In the genomic region with DNA sequence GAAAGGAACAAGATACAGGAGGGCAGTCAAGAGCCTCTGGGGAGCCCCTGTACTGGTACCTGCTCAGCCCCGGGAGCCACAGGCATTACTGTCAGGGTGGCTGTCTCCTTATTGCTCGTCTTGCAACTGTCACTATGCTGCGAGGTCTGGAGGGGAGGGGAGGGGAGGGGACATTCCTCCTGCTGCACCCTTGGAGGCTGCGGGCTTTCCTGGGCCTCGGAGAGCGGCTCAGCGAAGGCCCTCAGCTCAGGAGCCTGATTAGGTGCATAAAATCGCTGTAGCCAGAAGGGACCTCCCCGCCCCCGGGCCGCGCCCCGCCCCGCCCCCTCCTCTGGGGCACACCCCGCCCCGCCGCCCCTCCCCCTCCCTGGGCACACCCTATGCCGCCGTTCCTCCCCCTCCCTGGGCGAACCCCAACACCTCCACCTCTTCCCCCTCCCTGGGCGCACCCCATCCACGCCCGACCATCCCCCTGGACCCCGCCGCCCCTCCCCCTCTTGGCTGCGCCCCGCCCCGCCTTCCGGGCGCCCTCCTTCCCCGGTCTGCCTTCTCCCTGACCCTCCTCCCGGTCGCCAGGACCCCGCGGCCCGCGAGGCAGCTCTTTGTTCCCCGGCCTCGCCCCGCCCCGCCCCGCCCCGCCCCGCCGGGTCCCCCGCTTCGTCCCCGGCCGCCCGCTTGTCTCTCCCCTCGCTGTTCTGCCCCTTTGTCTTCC, we compare ENCODE assay signal across 8 cellular contexts. TPM values are rescaled to one million over a fixed set of nuclear protein-coding genes. Genes with fewer than 3 reads are reported as not detected.
DNase-seq lines count a peak whose midpoint lies in the region; ATAC-seq, FAIRE-seq and TF ChIP-seq lines count a peak whose summit lies in the region.

No MANE protein-coding gene starts in this region.

- H3K9ac ChIP-seq in SK-N-SH: peak overlapping the region; percentile 16; the same call in 1 of the 2 replicates
- peak overlapping the region; percentile 37; the same call in 1 of the 2 replicates for H3K9ac ChIP-seq in iPS-20b (ENCODE audit: low read depth, low read length)

- FAIRE-seq in GM12891 (lab: Jason Lieb, UNC): no peak

- no peaks in the 10 kb centered on the region for H3K36me3 ChIP-seq in SK-N-SH (replicated peaks in 1 of 2; ENCODE audit: control insufficient read depth in 1 of 2, insufficient read depth in 2 of 2, low read length in 1 of 2)
- H3K36me3 ChIP-seq in iPS-20b (ENCODE audit: insufficient read depth, low read depth, low read length): 0 out of 2 replicates have a peak, but pooled peaks cover 5% of the 10 kb centered on the region

- H3K4me3 ChIP-seq in SK-N-SH (ENCODE audit: low read depth in 2 of 2, low read length in 1 of 2): peak overlapping the region; percentile 50 to 52
- peak overlapping the region; percentile 39 for H3K4me3 ChIP-seq in astrocyte of the cerebellum (ENCODE audit: low read depth, low read length)
- H3K4me3 ChIP-seq in iPS-20b (ENCODE audit: low read length): peak overlapping the region; percentile 67

- no peaks in the 10 kb centered on the region for H3K27me3 ChIP-seq in SK-N-SH (ENCODE audit: insufficient read depth)
- peaks cover 17% of the 10 kb centered on the region for H3K27me3 ChIP-seq in iPS-20b (ENCODE audit: insufficient read depth, low read length)

- peaks cover 7% of the 10 kb centered on the region; the same call in 1 of the 2 replicates for H3K79me2 ChIP-seq in SK-N-SH (ENCODE audit: insufficient read depth)

- no peak for TF ChIP-seq EP300 in SK-N-SH (IDR thresholded peaks at IDR 0.05; ENCODE audit: borderline replicate concordance in 1 of 2, low read depth in 1 of 2, low read length in 1 of 2)

- DNase-seq in GM12891 (ENCODE audit: insufficient read length, low spot score) (peak; percentile 17), SK-N-SH (peak; percentile 94), astrocyte of the cerebellum (ENCODE audit: low read depth) (no peak), OCI-M2 (lab: John Stamatoyannopoulos, UW; ENCODE audit: unreplicated experiment) (no peak)
- peak; percentile 2 to 19 for DNase-seq in stimulated activated CD4-positive, alpha-beta T cell treated with anti-CD3 and anti-CD28 coated beads, Interleukin-1b, Interleukin-23, amount 100 ng/mL, for 1 hour (ENCODE audit: low read depth in 2 of 2)

- peaks cover 16 to 41% of the 10 kb centered on the region in 2 experiments; a peak in 3 of 4 replicates for H3K4me1 ChIP-seq in SK-N-SH (ENCODE audit: control insufficient read depth in 1 of 2, insufficient read depth in 2 of 2, low read depth in 1 of 2, low read length in 1 of 2)
- H3K4me1 ChIP-seq in iPS-20b (ENCODE audit: insufficient read depth, low read length): peaks cover 68% of the 10 kb centered on the region

- H3K9me3 ChIP-seq in SK-N-SH: no peaks in the 10 kb centered on the region
- H3K9me3 ChIP-seq in iPS-20b (ENCODE audit: insufficient read depth, low read depth, low read length): no peaks in the 10 kb centered on the region

- CTCF ChIA-PET in SK-N-SH (lab: Yijun Ruan, JAX): interaction anchor here (1.2 to 2.5 kb wide), 2 partner anchors 9 to 13 kb away, joined by 4 to 7 read pairs; no protein-coding TSS in a partner anchor

- H3K4me2 ChIP-seq in SK-N-SH: peak overlapping the region; percentile 54

- H2AFZ ChIP-seq in SK-N-SH (ENCODE audit: low read depth): peak overlapping the region; percentile 67; the same call in 1 of the 2 replicates

- TF ChIP-seq RAD21 in SK-N-SH (IDR thresholded peaks at IDR 0.05; ENCODE audit: low read length): no peak

- H3K9me2 ChIP-seq in SK-N-SH: no peaks in the 10 kb centered on the region

- peaks cover 4% of the 10 kb centered on the region for H3F3A ChIP-seq in SK-N-SH (replicated peaks; ENCODE audit: insufficient read depth)

- H3K27ac ChIP-seq in SK-N-SH (ENCODE audit: low read depth in 2 of 2, low read length in 1 of 2) (peak overlapping the region in 1 of 2 experiments; percentile 76; a peak in 2 of 4 replicates), iPS-20b (ENCODE audit: low read length) (no peak overlapping the region)

- POLR2A ChIA-PET in SK-N-SH (lab: Yijun Ruan, JAX): interaction anchor here (1.4 kb wide), 1 partner anchor 11 kb away, joined by 3 read pairs; no protein-coding TSS in a partner anchor

- WGBS in SK-N-SH (ENCODE audit: low lambda C conversion rate): 2% methylated on average over 36 of the region's 51 CpGs

- ATAC-seq in HG02970 (IDR thresholded peaks at IDR 0.05; ENCODE audit: low FRiP score, unreplicated experiment) (no peak), GM18907 (IDR thresholded peaks at IDR 0.05; ENCODE audit: unreplicated experiment) (no peak)

- TF ChIP-seq CTCF in SK-N-SH (IDR thresholded peaks at IDR 0.05): no peak
- TF ChIP-seq CTCF in astrocyte of the cerebellum (IDR thresholded peaks at IDR 0.05; ENCODE audit: low read depth, low read length, missing control alignments): no peak

- H4K20me1 ChIP-seq in SK-N-SH (ENCODE audit: insufficient read depth): no peaks in the 10 kb centered on the region

- in situ Hi-C loops in astrocyte of the cerebellum (cut with HindIII; ENCODE audit: low sequenced_read_pairs): no loop called here

- TF ChIP-seq POLR2A in GM12891 (IDR thresholded peaks at IDR 0.05; ENCODE audit: low read depth, low read length): no peak

TF ChIP-seq in GM12891, 5 proteins besides CTCF, POLR2A, EP300 and RAD21:
- TF ChIP-seq SPI1 (IDR thresholded peaks at IDR 0.05; ENCODE audit: low read depth, low read length) (no peak), POU2F2 (IDR thresholded peaks at IDR 0.05; ENCODE audit: low read depth, low read length) (no peak), PAX5 (IDR thresholded peaks at IDR 0.05; ENCODE audit: insufficient read depth, low read length, severe bottlenecking) (no peak), TAF1 (IDR thresholded peaks at IDR 0.05; ENCODE audit: low read depth, low read length) (no peak)

TF ChIP-seq in SK-N-SH, 30 proteins besides CTCF, POLR2A, EP300 and RAD21:
- TF ChIP-seq CHD2 (IDR thresholded peaks at IDR 0.05; ENCODE audit: low read length, partially characterized antibody) (peak; percentile 8), SMC3 (IDR thresholded peaks at IDR 0.05; ENCODE audit: low read depth, low read length) (no peak)

RNA-seq across cellular contexts. Expression of a gene that starts 35.5 kb away (rescaled TPM):
- polyA plus RNA-seq in GM12891 (2012; ENCODE audit: low read depth, missing spikeins): 0.01 TPM
- polyA plus RNA-seq in SK-N-SH (2012; rRNA removed): 2.2 and 2.4 TPM in 2 replicates
- 3.2 TPM in 2 replicates for polyA plus RNA-seq in SK-N-SH (2012; cell fraction: cytosol; rRNA removed)
- 3.7 and 4.7 TPM in 2 replicates for polyA plus RNA-seq in SK-N-SH (2012; cell fraction: nucleus; rRNA removed)

Comparison
In these comparisons a context has a peak if more than half of its experiments do, and no peak if none do; other contexts are left out.
1. DNase-seq: peak in GM12891 (single experiment), SK-N-SH (single experiment) and stimulated activated CD4-positive, alpha-beta T cell treated with anti-CD3 and anti-CD28 coated beads, Interleukin-1b, Interleukin-23, amount 100 ng/mL, for 1 hour (2 of 2); none in astrocyte of the cerebellum (single experiment) and OCI-M2 (single experiment).
2. Peak in every context shown above with its lines, with median percentiles within 50 percentile points of each other: H3K4me3 ChIP-seq.